In genomic region chr1:12057940-12058687, GRCh38 we compare ENCODE assay signal across 26 cellular contexts. TPM values are rescaled to one million over a fixed set of nuclear protein-coding genes. Genes with fewer than 3 reads are reported as not detected.
"Had no signal": no experiment of that assay in that cellular context is flagged by ENCODE, and none has a peak within 500 bp of the region (broad histone marks: within the 10 kb centered on the region; RNA-seq: fewer than 3 reads in every experiment).

No MANE protein-coding gene starts in this region.

- H3K36me3 ChIP-seq: ascending aorta, SJSA1 had no signal

- H3K9me3 Mint-ChIP-seq: activated naive CD4-positive, alpha-beta T cell treated with anti-CD3 and anti-CD28 coated beads, Interleukin-2, amount 50 U/mL, for 72 hours; activated naive CD8-positive, alpha-beta T cell treated with anti-CD3 and anti-CD28 coated beads, Interleukin-2, amount 50 U/mL, for 24 hours; T-helper 1 cell treated with Interleukin-12 subunit alpha and Interleukin-12 subunit beta and Interleukin-4 antibody, amounts not matched to agents 30 μg/mL and 1 μg/mL, for 36 hours had no signal

- H3K4me1 ChIP-seq: ascending aorta, body of pancreas, SJSA1 had no signal

- H3K9me3 ChIP-seq: ascending aorta, body of pancreas had no signal

- ATAC-seq: body of pancreas, PC-3, SK-N-SH treated with all-trans-retinoic acid at 6 μM for 48 hours had no signal

- DNase-seq: activated CD4-positive, alpha-beta T cell treated with anti-CD3 and anti-CD28 coated beads for 4 hours; activated effector memory CD4-positive, alpha-beta T cell treated with Interleukin-2 at 50 U/mL for 16 hours; activated naive CD4-positive, alpha-beta T cell treated with Interleukin-2 at 50 U/mL for 16 hours; amniotic stem cell; body of pancreas; central memory CD4-positive, alpha-beta T cell; Karpas-422; MM.1S; NCI-H1105 treated with DMSO at 0.1 percent for 48 hours; NCI-H1436 treated with DMSO at 0.1 percent for 48 hours; NCI-H187 treated with DMSO at 0.1 percent for 48 hours; NCI-H2081 treated with DMSO at 0.1 percent for 48 hours; NCI-H446; NCI-H524; PC-3; SHP77 had no signal

- H3K27ac ChIP-seq: ascending aorta, body of pancreas, coronary artery, SJSA1 had no signal

- H3K27me3 ChIP-seq: ascending aorta, body of pancreas had no signal

- H3K27ac Mint-ChIP-seq: activated naive CD4-positive, alpha-beta T cell treated with anti-CD3 and anti-CD28 coated beads, Interleukin-2, amount 50 U/mL, for 72 hours; activated naive CD8-positive, alpha-beta T cell treated with anti-CD3 and anti-CD28 coated beads, Interleukin-2, amount 50 U/mL, for 24 hours had no signal

- FAIRE-seq: RCC 7860 had no signal

- H3K4me3 Mint-ChIP-seq: activated naive CD8-positive, alpha-beta T cell treated with anti-CD3 and anti-CD28 coated beads, Interleukin-2, amount 50 U/mL, for 24 hours; T-helper 1 cell treated with Interleukin-12 subunit alpha and Interleukin-12 subunit beta and Interleukin-4 antibody, amounts not matched to agents 30 μg/mL and 1 μg/mL, for 36 hours had no signal

- H3K4me3 ChIP-seq: ascending aorta, body of pancreas, coronary artery, SJSA1 had no signal

RNA-seq across cellular contexts. Expression of gene TNFRSF8, which starts 5.0 kb away (rescaled TPM):
- total RNA-seq: body of pancreas, bronchial epithelial cell, chondrocyte, PC-3, SJSA1 had no signal
